Comparison of ENCODE assay signal across 17 cellular contexts in the genomic region with DNA sequence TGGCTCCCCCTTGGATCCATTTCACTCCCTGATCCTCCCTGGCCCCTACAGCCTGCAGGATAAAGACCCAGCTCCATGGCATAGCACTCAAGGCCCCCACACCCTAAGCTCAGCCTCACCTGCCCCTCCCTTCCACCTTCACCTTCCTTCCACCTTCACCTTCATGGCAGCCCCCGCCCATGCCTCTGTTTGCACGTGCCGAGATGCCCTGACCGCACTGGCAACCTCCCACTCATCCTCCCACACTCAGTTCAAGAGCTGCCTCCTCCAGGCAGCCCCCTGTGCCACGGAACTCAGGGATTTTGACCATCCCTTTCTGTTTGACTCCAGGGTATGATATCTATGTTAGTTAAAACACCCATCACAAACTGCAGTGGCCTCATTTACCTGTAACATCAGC.
"Had no signal": no experiment of that assay in that cellular context is flagged by ENCODE, and none has a peak within 500 bp of the region (broad histone marks: within the 10 kb centered on the region; RNA-seq: fewer than 3 reads in every experiment).

No MANE protein-coding gene starts in this region.

- H3K4me3 ChIP-seq: neural progenitor cell, right lobe of liver, SJCRH30, smooth muscle cell, testis, upper lobe of right lung had no signal

- H3K27ac ChIP-seq: epithelial cell of prostate, neural progenitor cell, right lobe of liver, SJCRH30, testis, upper lobe of right lung had no signal

- H3K4me1 Mint-ChIP-seq: neural progenitor cell had no signal

- H3K9me3 ChIP-seq: right lobe of liver, SJCRH30, testis, upper lobe of right lung had no signal

- H3K4me1 ChIP-seq: neural progenitor cell, right lobe of liver, SJCRH30, testis had no signal

- ATAC-seq: right lobe of liver; stimulated activated naive CD8-positive, alpha-beta T cell treated with anti-CD3 and anti-CD28 coated beads, Interleukin-15, amount 100 ng/mL, for 72 hours; upper lobe of right lung had no signal

- H3K27me3 Mint-ChIP-seq: activated naive CD4-positive, alpha-beta T cell treated with anti-CD3 and anti-CD28 coated beads, Interleukin-2, amount 50 U/mL, for 24 hours; dendritic cell treated with granulocyte-macrophage colony-stimulating factor and Interleukin-4, amounts not matched to agents 40 ng/mL and 50 ng/mL, for 4 days; stimulated activated naive CD8-positive, alpha-beta T cell treated with anti-CD3 and anti-CD28 coated beads, Interleukin-15, amount 100 ng/mL, for 72 hours had no signal

- H3K9me3 Mint-ChIP-seq: activated naive CD4-positive, alpha-beta T cell treated with anti-CD3 and anti-CD28 coated beads, Interleukin-2, amount 50 U/mL, for 24 hours; activated T-helper 1 cell treated with anti-CD3 and anti-CD28 coated beads, Interleukin-12 subunit alpha, Interleukin-12 subunit beta, Interleukin-2, Interleukin-4 antibody, amounts not matched to agents 30 ng/mL and 10 ng/mL and 1 ng/mL, durations not matched to agents 14 hours and 24 hours and 36 hours; dendritic cell treated with granulocyte-macrophage colony-stimulating factor and Interleukin-4, amounts not matched to agents 40 ng/mL and 50 ng/mL, for 4 days; neural progenitor cell; stimulated activated naive CD8-positive, alpha-beta T cell treated with anti-CD3 and anti-CD28 coated beads, Interleukin-15, amount 100 ng/mL, for 72 hours had no signal

- H3K4me3 Mint-ChIP-seq: activated naive CD4-positive, alpha-beta T cell treated with anti-CD3 and anti-CD28 coated beads, Interleukin-2, amount 50 U/mL, for 24 hours; activated T-helper 1 cell treated with anti-CD3 and anti-CD28 coated beads, Interleukin-12 subunit alpha, Interleukin-12 subunit beta, Interleukin-2, Interleukin-4 antibody, amounts not matched to agents 30 ng/mL and 10 ng/mL and 1 ng/mL, durations not matched to agents 14 hours and 24 hours and 36 hours; dendritic cell treated with granulocyte-macrophage colony-stimulating factor and Interleukin-4, amounts not matched to agents 40 ng/mL and 50 ng/mL, for 4 days; neural progenitor cell; stimulated activated naive CD8-positive, alpha-beta T cell treated with anti-CD3 and anti-CD28 coated beads, Interleukin-15, amount 100 ng/mL, for 72 hours had no signal

- H3K27ac Mint-ChIP-seq: activated naive CD4-positive, alpha-beta T cell treated with anti-CD3 and anti-CD28 coated beads, Interleukin-2, amount 50 U/mL, for 24 hours; activated T-helper 1 cell treated with anti-CD3 and anti-CD28 coated beads, Interleukin-12 subunit alpha, Interleukin-12 subunit beta, Interleukin-2, Interleukin-4 antibody, amounts not matched to agents 30 ng/mL and 10 ng/mL and 1 ng/mL, durations not matched to agents 14 hours and 24 hours and 36 hours; dendritic cell treated with granulocyte-macrophage colony-stimulating factor and Interleukin-4, amounts not matched to agents 40 ng/mL and 50 ng/mL, for 4 days; neural progenitor cell had no signal

- H3K27me3 ChIP-seq: neural progenitor cell, right lobe of liver, SJCRH30, testis, upper lobe of right lung had no signal

- H3K36me3 ChIP-seq: neural progenitor cell had no signal

- DNase-seq: activated CD4-positive, alpha-beta T cell treated with anti-CD3 and anti-CD28 coated beads, Interleukin-2, amount 50 U/mL, for 48 hours; anterior cingulate cortex; cerebellar nuclear complex; effector memory CD4-positive, alpha-beta T cell; foreskin melanocyte; head of caudate nucleus; right lobe of liver; SJCRH30; stimulated activated naive CD8-positive, alpha-beta T cell treated with anti-CD3 and anti-CD28 coated beads, Interleukin-15, amount 100 ng/mL, for 72 hours; testis; upper lobe of right lung had no signal
